In genomic region chr4:147839200-147839599, GRCh38 we compare ENCODE assay signal across 16 cellular contexts.
"Had no signal": no experiment of that assay in that cellular context is flagged by ENCODE, and none has a peak within 500 bp of the region (broad histone marks: within the 10 kb centered on the region; RNA-seq: fewer than 3 reads in every experiment).

No MANE protein-coding gene starts in this region.

- H3K4me1 ChIP-seq: left lung had no signal

- H3K4me3 Mint-ChIP-seq: naive B cell; T-helper 1 cell treated with Interleukin-12 subunit alpha and Interleukin-12 subunit beta and Interleukin-4 antibody, amounts not matched to agents 30 μg/mL and 1 μg/mL, for 36 hours had no signal

- ATAC-seq: heart left ventricle; left lung; stimulated activated naive CD8-positive, alpha-beta T cell treated with anti-CD3 and anti-CD28 coated beads, Interleukin-15, Interleukin-2, amounts not matched to agents 100 U/mL and 50 U/mL, for 24 hours had no signal

- H3K36me3 Mint-ChIP-seq: naive B cell had no signal

- DNase-seq: activated CD4-positive, alpha-beta T cell treated with anti-CD3 and anti-CD28 coated beads, Interleukin-2, amount 50 U/mL, for 1 hour; activated CD4-positive, CD25-positive, alpha-beta regulatory T cell treated with anti-CD3 and anti-CD28 coated beads, Interleukin-2, amount 50 U/mL, for 72 hours; activated CD8-positive, alpha-beta memory T cell treated with anti-CD3 and anti-CD28 coated beads, Interleukin-2, amount 50 U/mL, for 4 hours; activated effector memory CD4-positive, alpha-beta T cell treated with Interleukin-2 at 50 U/mL for 16 hours; activated naive CD4-positive, alpha-beta T cell treated with anti-CD3 and anti-CD28 coated beads, Interleukin-2, amount 50 U/mL, for 16 hours; activated T-cell treated with anti-CD3 and anti-CD28 coated beads, Interleukin-2, amount 50 U/mL, for 48 hours; dorsolateral prefrontal cortex; foreskin melanocyte; heart left ventricle; left lung; mammary epithelial cell; naive B cell; stimulated activated naive CD8-positive, alpha-beta T cell treated with anti-CD3 and anti-CD28 coated beads, Interleukin-15, Interleukin-2, amounts not matched to agents 100 U/mL and 50 U/mL, for 24 hours; upper lobe of left lung had no signal

- H3K4me3 ChIP-seq: dorsolateral prefrontal cortex, heart left ventricle, left lung, upper lobe of left lung had no signal

- H3K27me3 ChIP-seq: heart left ventricle, left lung, upper lobe of left lung had no signal

- H3K27ac Mint-ChIP-seq: naive B cell; T-helper 1 cell treated with Interleukin-12 subunit alpha and Interleukin-12 subunit beta and Interleukin-4 antibody, amounts not matched to agents 30 μg/mL and 1 μg/mL, for 36 hours had no signal

- H3K9me3 Mint-ChIP-seq: T-helper 1 cell treated with Interleukin-12 subunit alpha and Interleukin-12 subunit beta and Interleukin-4 antibody, amounts not matched to agents 30 μg/mL and 1 μg/mL, for 36 hours had no signal

- H3K9me3 ChIP-seq: heart left ventricle, left lung, upper lobe of left lung had no signal

- H3K27me3 Mint-ChIP-seq: naive B cell had no signal

- H3K36me3 ChIP-seq: heart left ventricle, left lung, upper lobe of left lung had no signal

- H3K4me1 Mint-ChIP-seq: naive B cell had no signal

- FAIRE-seq: colon had no signal

- H3K27ac ChIP-seq: left lung, upper lobe of left lung had no signal
